1 cellular context compared by ENCODE assay signal in the genomic region with DNA sequence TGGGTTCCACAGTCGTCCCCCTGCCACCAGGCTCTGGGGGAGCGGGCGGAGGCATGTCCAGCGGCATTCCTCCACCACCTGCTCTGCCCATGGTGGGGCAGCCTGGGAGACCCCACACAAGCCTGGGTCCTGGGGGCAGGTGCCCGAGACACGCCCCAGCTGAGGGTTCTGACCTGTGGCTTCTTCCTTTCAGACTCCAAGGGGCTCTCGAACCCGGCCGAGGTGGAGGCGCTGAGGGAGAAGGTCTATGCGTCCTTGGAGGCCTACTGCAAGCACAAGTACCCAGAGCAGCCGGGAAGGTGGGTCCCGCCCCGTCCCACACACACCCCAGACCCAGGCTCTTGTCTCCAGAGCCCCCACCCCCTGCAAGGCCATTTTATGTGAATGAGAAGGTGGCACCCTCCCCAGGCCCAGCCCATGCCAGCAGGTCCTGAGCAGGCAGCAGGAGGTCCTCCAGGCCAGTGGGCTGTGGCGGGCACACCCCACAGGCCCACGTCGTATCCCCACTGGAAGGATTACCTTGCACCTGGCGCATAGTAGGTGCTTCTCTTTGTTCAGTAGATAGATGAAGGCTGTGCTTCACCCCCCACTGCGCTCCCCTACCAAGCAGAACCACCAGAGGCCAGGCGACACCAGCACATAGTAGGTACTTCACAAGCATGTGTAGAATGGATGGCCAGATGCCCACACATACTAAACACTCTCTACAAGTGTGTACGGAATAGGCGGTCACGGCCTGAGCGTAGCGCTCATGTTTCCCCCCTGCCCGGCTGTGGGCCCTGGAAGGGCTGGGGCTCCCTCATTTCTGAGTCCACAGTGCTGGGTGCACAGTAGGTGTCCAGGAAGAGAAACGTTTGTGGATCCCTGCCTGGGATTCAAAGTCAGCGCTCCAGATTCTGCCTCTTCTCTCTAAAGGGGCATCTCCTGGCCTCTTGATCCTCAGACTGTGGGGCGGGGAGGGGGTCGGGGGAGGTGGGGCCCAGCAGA.
A peak's percentile ranks its signal among the peaks of the same experiment; 100 is the strongest.
TF ChIP-seq lines count a peak whose summit lies in the region.

No MANE protein-coding gene starts in this region.

TF ChIP-seq in K562, 482 proteins besides CTCF, POLR2A, EP300 and RAD21:
- TF ChIP-seq, protein P1, sequence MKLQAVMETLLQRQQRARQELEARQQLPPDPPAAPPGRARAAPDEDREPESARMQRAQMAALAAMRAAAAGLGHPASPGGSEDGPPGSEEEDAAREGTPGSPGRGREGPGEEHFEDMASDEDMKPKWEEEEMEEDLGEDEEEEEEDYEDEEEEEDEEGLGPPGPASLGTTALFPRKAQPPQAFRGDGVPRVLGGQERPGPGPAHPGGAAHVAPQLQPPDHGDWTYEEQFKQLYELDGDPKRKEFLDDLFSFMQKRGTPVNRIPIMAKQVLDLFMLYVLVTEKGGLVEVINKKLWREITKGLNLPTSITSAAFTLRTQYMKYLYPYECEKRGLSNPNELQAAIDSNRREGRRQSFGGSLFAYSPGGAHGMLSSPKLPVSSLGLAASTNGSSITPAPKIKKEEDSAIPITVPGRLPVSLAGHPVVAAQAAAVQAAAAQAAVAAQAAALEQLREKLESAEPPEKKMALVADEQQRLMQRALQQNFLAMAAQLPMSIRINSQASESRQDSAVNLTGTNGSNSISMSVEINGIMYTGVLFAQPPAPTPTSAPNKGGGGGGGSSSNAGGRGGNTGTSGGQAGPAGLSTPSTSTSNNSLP (IDR thresholded peaks at IDR 0.05; ENCODE audit: borderline replicate concordance, low read depth, low read length), result no peak
- peak; percentile 99 for TF ChIP-seq ZKSCAN1 (IDR thresholded peaks at IDR 0.05; ENCODE audit: low read depth, low read length)
